Comparison of ENCODE assay signal across 27 cellular contexts in genomic region chr3:131762981-131763380, GRCh38.
"Had no signal": no experiment of that assay in that cellular context is flagged by ENCODE, and none has a peak within 500 bp of the region (broad histone marks: within the 10 kb centered on the region; RNA-seq: fewer than 3 reads in every experiment).

No MANE protein-coding gene starts in this region.

- H3K9ac ChIP-seq: neural progenitor cell had no signal

- H3K27me3 ChIP-seq: gastroesophageal sphincter, neural progenitor cell, transverse colon, uterus had no signal

- H3K4me3 Mint-ChIP-seq: activated naive CD8-positive, alpha-beta T cell; activated T-cell treated with anti-CD3 and anti-CD28 coated beads, Interleukin-2, amount 50 U/mL, for 24 hours; naive thymus-derived CD8-positive, alpha-beta T cell; neural progenitor cell; stimulated activated naive B cell treated with anti-CD40 and anti-IgM and Interleukin-4, amounts not matched to agents 10 μg/mL and 1 μg/mL and 100 μg/mL, for 72 hours; T-helper 2 cell treated with Interferon-gamma antibody and Interleukin-4, amounts not matched to agents 5 μg/mL and 100 μg/mL, for 36 hours had no signal

- FAIRE-seq: bronchial epithelial cell, endometrium had no signal

- DNase-seq: activated CD4-positive, alpha-beta T cell treated with anti-CD3 and anti-CD28 coated beads for 1 hour; activated CD8-positive, alpha-beta memory T cell treated with anti-CD3 and anti-CD28 coated beads for 24 hours; activated CD8-positive, alpha-beta memory T cell treated with anti-CD3 and anti-CD28 coated beads, Interleukin-2, amount 50 U/mL, for 4 hours; activated naive CD4-positive, alpha-beta T cell; activated T-cell treated with anti-CD3 and anti-CD28 coated beads, Interleukin-2, amount 50 U/mL, for 24 hours; amygdala; head of caudate nucleus; hypothalamus; left ventricle myocardium inferior; naive thymus-derived CD8-positive, alpha-beta T cell; stimulated activated CD4-positive, alpha-beta T cell treated with anti-CD3 and anti-CD28 coated beads, Interleukin-15, amount 100 ng/mL, for 24 hours; stimulated activated CD4-positive, alpha-beta T cell treated with anti-CD3 and anti-CD28 coated beads, Interleukin-2, amount 100 ng/mL, for 48 hours; stimulated activated CD8-positive, alpha-beta memory T cell treated with anti-CD3 and anti-CD28 coated beads, Interleukin-4, amount 100 ng/mL, for 48 hours; stimulated activated naive B cell treated with anti-CD40 and anti-IgM and Interleukin-4, amounts not matched to agents 10 μg/mL and 1 μg/mL and 100 μg/mL, for 72 hours; transverse colon; uterus; WERI-Rb-1 had no signal

- H3K9me3 ChIP-seq: left ventricle myocardium inferior, transverse colon, uterus had no signal

- H3K36me3 ChIP-seq: gastroesophageal sphincter, left ventricle myocardium inferior, neural progenitor cell, transverse colon, uterus, WERI-Rb-1 had no signal

- H3K36me3 Mint-ChIP-seq: activated naive CD8-positive, alpha-beta T cell; naive thymus-derived CD8-positive, alpha-beta T cell; neural progenitor cell; stimulated activated naive B cell treated with anti-CD40 and anti-IgM and Interleukin-4, amounts not matched to agents 10 μg/mL and 1 μg/mL and 100 μg/mL, for 72 hours had no signal

- H3K27ac Mint-ChIP-seq: activated naive CD8-positive, alpha-beta T cell; activated T-cell treated with anti-CD3 and anti-CD28 coated beads, Interleukin-2, amount 50 U/mL, for 24 hours; activated T-helper 2 cell treated with anti-CD3 and anti-CD28 coated beads, Interferon-gamma antibody, Interleukin-2, Interleukin-4, amounts not matched to agents 10 μg/mL and 5 μg/mL and 100 μg/mL, durations not matched to agents 14 hours and 24 hours and 36 hours; naive thymus-derived CD8-positive, alpha-beta T cell; neural progenitor cell; stimulated activated naive B cell treated with anti-CD40 and anti-IgM and Interleukin-4, amounts not matched to agents 10 μg/mL and 1 μg/mL and 100 μg/mL, for 72 hours; T-helper 2 cell treated with Interferon-gamma antibody and Interleukin-4, amounts not matched to agents 5 μg/mL and 100 μg/mL, for 36 hours had no signal

- H3K4me3 ChIP-seq: coronary artery, gastroesophageal sphincter, left ventricle myocardium inferior, neural progenitor cell, smooth muscle cell, transverse colon, uterus had no signal

- H3K4me1 Mint-ChIP-seq: neural progenitor cell; stimulated activated naive B cell treated with anti-CD40 and anti-IgM and Interleukin-4, amounts not matched to agents 10 μg/mL and 1 μg/mL and 100 μg/mL, for 72 hours had no signal

- H3K9me3 Mint-ChIP-seq: activated T-cell treated with anti-CD3 and anti-CD28 coated beads, Interleukin-2, amount 50 U/mL, for 24 hours; activated T-helper 2 cell treated with anti-CD3 and anti-CD28 coated beads, Interferon-gamma antibody, Interleukin-2, Interleukin-4, amounts not matched to agents 10 μg/mL and 5 μg/mL and 100 μg/mL, durations not matched to agents 14 hours and 24 hours and 36 hours; T-helper 2 cell treated with Interferon-gamma antibody and Interleukin-4, amounts not matched to agents 5 μg/mL and 100 μg/mL, for 36 hours had no signal

- H3K4me1 ChIP-seq: gastroesophageal sphincter, neural progenitor cell, transverse colon, uterus had no signal

- ATAC-seq: gastroesophageal sphincter; naive thymus-derived CD8-positive, alpha-beta T cell; sciatic nerve; stimulated activated naive B cell treated with anti-CD40 and anti-IgM and Interleukin-4, amounts not matched to agents 10 μg/mL and 1 μg/mL and 100 μg/mL, for 72 hours had no signal
